ENCODE assay signal across 19 cellular contexts in the genomic region with DNA sequence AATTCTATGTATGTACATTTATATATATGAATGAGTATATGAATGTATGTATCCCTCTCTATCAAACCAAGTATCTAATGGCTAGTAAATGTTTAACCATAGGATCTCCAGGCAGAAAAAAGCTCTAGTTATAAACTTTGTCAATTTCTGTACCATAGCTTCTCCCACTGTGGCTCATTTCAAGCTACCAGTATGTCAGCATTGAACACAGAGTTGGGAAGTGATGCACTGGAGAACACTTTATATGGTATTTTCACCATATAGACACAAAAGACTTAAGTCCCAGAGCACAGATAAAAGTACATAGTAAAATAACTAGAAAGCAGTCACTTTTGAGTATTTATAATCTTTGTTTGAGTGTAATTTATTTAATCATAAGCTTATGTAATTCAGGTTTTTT.
"Had no signal": no experiment of that assay in that cellular context is flagged by ENCODE, and none has a peak within 500 bp of the region (broad histone marks: within the 10 kb centered on the region; RNA-seq: fewer than 3 reads in every experiment).

No MANE protein-coding gene starts in this region.

- ATAC-seq: gastrocnemius medialis; heart right ventricle; left lobe of liver; mucosa of descending colon; naive thymus-derived CD8-positive, alpha-beta T cell; right cardiac atrium had no signal

- DNase-seq: cortex of kidney; effector memory CD4-positive, alpha-beta T cell; gastrocnemius medialis; heart right ventricle; kidney glomerular epithelial cell; mammary epithelial cell; mucosa of descending colon; naive thymus-derived CD8-positive, alpha-beta T cell; right cardiac atrium; small intestine; stimulated activated CD4-positive, alpha-beta T cell treated with anti-CD3 and anti-CD28 coated beads, Interleukin-12 subunit alpha, Interleukin-12 subunit beta, amount 100 ng/mL, for 4 hours; stimulated activated CD4-positive, alpha-beta T cell treated with anti-CD3 and anti-CD28 coated beads, Interleukin-2, amount 100 ng/mL, for 48 hours; stimulated activated naive CD4-positive, alpha-beta T cell treated with Interleukin-2 at 50 U/mL for 16 hours; testis had no signal

- H3K36me3 ChIP-seq: esophagus muscularis mucosa, gastrocnemius medialis, heart right ventricle, neutrophil, tibial nerve had no signal

- H3K27me3 ChIP-seq: esophagus muscularis mucosa, gastrocnemius medialis, neutrophil, testis, tibial nerve had no signal

- H3K4me1 ChIP-seq: esophagus muscularis mucosa, gastrocnemius medialis, heart right ventricle, testis, tibial nerve had no signal

- H3K27ac ChIP-seq: epithelial cell of prostate, esophagus muscularis mucosa, gastrocnemius medialis, heart right ventricle, neutrophil, testis had no signal

- H3K4me3 ChIP-seq: esophagus muscularis mucosa, gastrocnemius medialis, heart right ventricle, mucosa of descending colon, testis, tibial nerve had no signal

- H3K9me3 ChIP-seq: esophagus muscularis mucosa, gastrocnemius medialis, heart right ventricle, mucosa of descending colon, neutrophil, testis, tibial nerve had no signal
